ENCODE assay signal across 8 cellular contexts in genomic region chr14:102778616-102779351, GRCh38. TPM values are rescaled to one million over a fixed set of nuclear protein-coding genes. Genes with fewer than 3 reads are reported as not detected.
DNase-seq lines count a peak whose midpoint lies in the region; ATAC-seq, FAIRE-seq and TF ChIP-seq lines count a peak whose summit lies in the region.

No MANE protein-coding gene starts in this region.

- H3K9me3 ChIP-seq in keratinocyte (ENCODE audit: control insufficient read depth, low read depth, low read length): no peaks in the 10 kb centered on the region

- H3K36me3 ChIP-seq in keratinocyte (ENCODE audit: control insufficient read depth in 2 of 2, extremely low read depth in 1 of 2, insufficient read depth in 2 of 2, low read length in 2 of 2): no peaks in the 10 kb centered on the region

- peak overlapping the region; percentile 84 for H3K27ac Mint-ChIP-seq in activated naive CD4-positive, alpha-beta T cell treated with anti-CD3 and anti-CD28 coated beads, Interleukin-2, amount 10 ng/mL, durations not matched to agents 7 days and 5 days
- peak overlapping the region; percentile 92 for H3K27ac Mint-ChIP-seq in activated T-helper 17 cell treated with anti-CD3 and anti-CD28 coated beads, Interleukin-2, amount 50 U/mL, for 72 hours

- DNase-seq in activated naive CD4-positive, alpha-beta T cell treated with anti-CD3 and anti-CD28 coated beads, Interleukin-2, amount 10 ng/mL, durations not matched to agents 7 days and 5 days: no peak
- no peak for DNase-seq in activated naive CD4-positive, alpha-beta T cell treated with anti-CD3 and anti-CD28 coated beads, Interleukin-2, amount 50 U/mL, for 16 hours
- DNase-seq in keratinocyte (ENCODE audit: low read depth, low spot score): no peak
- DNase-seq in putamen (ENCODE audit: low spot score): no peak
- DNase-seq in GM20000 (ENCODE audit: low spot score): no peak

- H3K9me3 Mint-ChIP-seq in activated naive CD4-positive, alpha-beta T cell treated with anti-CD3 and anti-CD28 coated beads, Interleukin-2, amount 10 ng/mL, durations not matched to agents 7 days and 5 days: no peaks in the 10 kb centered on the region
- no peaks in the 10 kb centered on the region for H3K9me3 Mint-ChIP-seq in activated T-helper 17 cell treated with anti-CD3 and anti-CD28 coated beads, Interleukin-2, amount 50 U/mL, for 72 hours

- H3K4me2 ChIP-seq in keratinocyte (ENCODE audit: control insufficient read depth, extremely low read depth, insufficient read depth, low read depth, low read length): peak overlapping the region; percentile 96

- H3K4me3 ChIP-seq in keratinocyte (ENCODE audit: control insufficient read depth in 2 of 3, extremely low read depth in 1 of 3, insufficient read depth in 2 of 3, low read depth in 1 of 3, low read length in 3 of 3): peak overlapping the region; percentile 43 to 95 (median 74)

- H3K79me2 ChIP-seq in keratinocyte (ENCODE audit: control insufficient read depth, insufficient read depth, low read length): peaks cover 53% of the 10 kb centered on the region

- TF ChIP-seq CTCF in keratinocyte (optimal IDR thresholded peaks at IDR 0.05 in 1 of 3, IDR thresholded peaks at IDR 0.05 in 1 of 3, conservative IDR thresholded peaks at IDR 0.05 in 1 of 3; ENCODE audit: extremely low read depth in 1 of 3, insufficient read depth in 2 of 3, low read length in 3 of 3): no peak
- TF ChIP-seq CTCF in GM20000 (IDR thresholded peaks at IDR 0.05; ENCODE audit: extremely low read depth, missing control alignments): no peak

- dilution Hi-C loops in keratinocyte (cut with MboI; ENCODE audit: extremely low pct_ligation_motif_present, low sequenced_read_pairs): no loop called here

- H3K27me3 ChIP-seq in keratinocyte (ENCODE audit: control insufficient read depth, extremely low read depth, insufficient read depth, low read length): no peaks in the 10 kb centered on the region

- H4K20me1 ChIP-seq in keratinocyte (ENCODE audit: control insufficient read depth, extremely low read depth, insufficient read depth, low read length): no peaks in the 10 kb centered on the region

- CTCF ChIA-PET in activated naive CD4-positive, alpha-beta T cell treated with anti-CD3 and anti-CD28 coated beads, Interleukin-2, amount 10 ng/mL, durations not matched to agents 7 days and 5 days (lab: Charles Lee): interaction anchor here (1.2 kb wide), 1 partner anchor 9 kb away, joined by 3 read pairs; no protein-coding TSS in a partner anchor

- H3K4me3 Mint-ChIP-seq in activated naive CD4-positive, alpha-beta T cell treated with anti-CD3 and anti-CD28 coated beads, Interleukin-2, amount 10 ng/mL, durations not matched to agents 7 days and 5 days: peak overlapping the region; percentile 87
- peak overlapping the region; percentile 90 for H3K4me3 Mint-ChIP-seq in activated T-helper 17 cell treated with anti-CD3 and anti-CD28 coated beads, Interleukin-2, amount 50 U/mL, for 72 hours

- H2AFZ ChIP-seq in keratinocyte (ENCODE audit: control insufficient read depth, low read length): peak overlapping the region; percentile 67

- FAIRE-seq in keratinocyte (lab: Jason Lieb, UNC): no peak

- H3K27ac ChIP-seq in keratinocyte (ENCODE audit: control insufficient read depth, insufficient read depth, low read length) (peak overlapping the region; percentile 87), temporal lobe (ENCODE audit: low read depth, low read length) (peak overlapping the region; percentile 38)

- ATAC-seq in activated T-helper 17 cell treated with anti-CD3 and anti-CD28 coated beads, Interleukin-2, amount 50 U/mL, for 72 hours (replicated peaks): no peak
- ATAC-seq in GM21528 (IDR thresholded peaks at IDR 0.05; ENCODE audit: low FRiP score, unreplicated experiment): no peak

- peaks cover 21% of the 10 kb centered on the region for H3K4me1 ChIP-seq in keratinocyte (ENCODE audit: control insufficient read depth, extremely low read depth, insufficient read depth, low read length)

- H3K27me3 Mint-ChIP-seq in activated naive CD4-positive, alpha-beta T cell treated with anti-CD3 and anti-CD28 coated beads, Interleukin-2, amount 10 ng/mL, durations not matched to agents 7 days and 5 days: no peaks in the 10 kb centered on the region
- H3K27me3 Mint-ChIP-seq in activated T-helper 17 cell treated with anti-CD3 and anti-CD28 coated beads, Interleukin-2, amount 50 U/mL, for 72 hours: no peaks in the 10 kb centered on the region

- H3K36me3 Mint-ChIP-seq in activated naive CD4-positive, alpha-beta T cell treated with anti-CD3 and anti-CD28 coated beads, Interleukin-2, amount 10 ng/mL, durations not matched to agents 7 days and 5 days: peaks cover 25% of the 10 kb centered on the region
- peaks cover 66% of the 10 kb centered on the region for H3K36me3 Mint-ChIP-seq in activated T-helper 17 cell treated with anti-CD3 and anti-CD28 coated beads, Interleukin-2, amount 50 U/mL, for 72 hours (ENCODE audit: low read depth)

- peak overlapping the region; percentile 81 for H3K9ac ChIP-seq in keratinocyte (ENCODE audit: control insufficient read depth, extremely low read depth, insufficient read depth, low read length)

- peaks cover 65% of the 10 kb centered on the region for H3K4me1 Mint-ChIP-seq in activated naive CD4-positive, alpha-beta T cell treated with anti-CD3 and anti-CD28 coated beads, Interleukin-2, amount 10 ng/mL, durations not matched to agents 7 days and 5 days
- peaks cover 41% of the 10 kb centered on the region for H3K4me1 Mint-ChIP-seq in activated T-helper 17 cell treated with anti-CD3 and anti-CD28 coated beads, Interleukin-2, amount 50 U/mL, for 72 hours

- peaks cover 2% of the 10 kb centered on the region for H3K9me1 ChIP-seq in keratinocyte (ENCODE audit: control insufficient read depth, extremely low read depth, insufficient read depth, low read length)

RNA-seq across cellular contexts. Expression of gene TRAF3, which starts 1.5 kb away (rescaled TPM):
- total RNA-seq in activated T-helper 17 cell treated with anti-CD3 and anti-CD28 coated beads, Interleukin-2, amount 50 U/mL, for 72 hours: 100 to 1,000 TPM in 1 of 2 donors, 10 to 100 TPM in 1; 61.7 to 133 TPM
- polyA plus RNA-seq in keratinocyte: 11.0 to 20.1 TPM (median 12.5 TPM) in 3 replicates
- polyA plus RNA-seq in keratinocyte (2011; ENCODE audit: low read depth): 11.3 TPM
- 14.0 and 17.4 TPM in 2 replicates for polyA plus RNA-seq in keratinocyte (2011; cell fraction: cytosol; rRNA removed)
- polyA plus RNA-seq in keratinocyte (2011; cell fraction: nucleus; rRNA removed): 18.8 and 22.7 TPM in 2 replicates
- polyA plus RNA-seq in keratinocyte (2012; ENCODE audit: low replicate concordance): 5.2 and 16.8 TPM in 2 replicates
- polyA minus RNA-seq in keratinocyte: 21.9 to 45.6 TPM (median 25.2 TPM) in 3 replicates
- 12.5 TPM for polyA minus RNA-seq in keratinocyte (2011; cell fraction: cytosol; rRNA and poly(A)+ RNA removed)
- 11.1 and 14.6 TPM in 2 replicates for polyA minus RNA-seq in keratinocyte (2011; cell fraction: nucleus; rRNA and poly(A)+ RNA removed)
- 11.1 TPM for total RNA-seq in temporal lobe
